24 cellular contexts compared by ENCODE assay signal in the genomic region with DNA sequence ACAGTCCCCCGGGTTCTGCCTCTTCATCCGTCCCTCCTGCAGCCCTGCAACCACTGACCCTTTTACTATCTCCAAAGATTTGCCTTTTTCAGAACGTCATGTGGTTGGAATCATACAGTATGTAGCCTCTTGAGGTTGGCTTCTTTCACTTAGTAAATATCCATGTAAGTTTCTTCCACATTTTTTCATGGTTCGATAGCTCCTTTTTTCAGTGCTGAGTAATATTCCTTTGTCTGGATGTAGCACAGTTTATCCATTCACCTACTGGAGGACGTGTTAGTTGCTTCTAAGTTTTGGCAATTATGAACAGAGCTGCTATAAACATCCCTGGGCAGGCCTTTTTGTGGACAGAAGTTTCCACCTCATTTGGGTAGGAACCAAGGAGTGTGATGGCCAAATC. TPM values are rescaled to one million over a fixed set of nuclear protein-coding genes. Genes with fewer than 3 reads are reported as not detected.
A peak's percentile ranks its signal among the peaks of the same experiment; 100 is the strongest.
DNase-seq lines count a peak whose midpoint lies in the region; ATAC-seq, FAIRE-seq and TF ChIP-seq lines count a peak whose summit lies in the region.
"Had no signal": no experiment of that assay in that cellular context is flagged by ENCODE, and none has a peak within 500 bp of the region (broad histone marks: within the 10 kb centered on the region; RNA-seq: fewer than 3 reads in every experiment).

No MANE protein-coding gene starts in this region.

- H3K36me3 ChIP-seq in HEK293 (ENCODE audit: control insufficient read depth in 2 of 2, insufficient read depth in 1 of 2, low read length in 2 of 2) (no peaks in the 10 kb centered on the region), SK-N-MC (ENCODE audit: insufficient read depth, low read length) (peaks cover 28% of the 10 kb centered on the region), H1 (ENCODE audit: control insufficient read depth in 2 of 4, insufficient read depth in 4 of 4, low read length in 3 of 4) (no peaks in the 10 kb centered on the region)
- H3K36me3 ChIP-seq: BE2C; BLaER1 treated with 17β-estradiol and CSF1 and Interleukin-3, amounts not matched to agents 10 nM and 100 nM had no signal

- no peak overlapping the region for H3K4me3 Mint-ChIP-seq in stimulated activated effector memory CD8-positive, alpha-beta T cell treated with anti-CD3 and anti-CD28 coated beads, Interleukin-12 subunit alpha, Interleukin-12 subunit beta, amount 100 ng/mL, for 72 hours
- H3K4me3 Mint-ChIP-seq: CD14-positive monocyte; CD4-positive, alpha-beta T cell; CD8-positive, alpha-beta memory T cell; H9 had no signal

- peaks cover 9% of the 10 kb centered on the region; the same call in 1 of the 2 replicates for H3K23me2 ChIP-seq in H1 (ENCODE audit: low read depth, low read length)

- H3K4me3 ChIP-seq in HEK293 (ENCODE audit: low read depth, low read length) (no peak overlapping the region), SK-N-MC (no peak overlapping the region), H1 (ENCODE audit: extremely low read depth in 1 of 4, insufficient read depth in 2 of 4, low read depth in 3 of 4, low read length in 4 of 4) (no peak overlapping the region)
- H3K4me3 ChIP-seq: A549; BLaER1 treated with 17β-estradiol and CSF1 and Interleukin-3, amounts not matched to agents 10 nM and 100 nM had no signal

- H3K18ac ChIP-seq in H1 (ENCODE audit: extremely low read depth, low read length) = no peak overlapping the region

- no peak overlapping the region for H2BK15ac ChIP-seq in H1 (ENCODE audit: low read length)

- H3K27me3 ChIP-seq in H1 (replicated peaks in 1 of 4; ENCODE audit: control insufficient read depth in 3 of 4, extremely low read depth in 1 of 4, insufficient read depth in 3 of 4, low read length in 3 of 4) = peaks cover 0 to 15% (median 5%) of the 10 kb centered on the region in 4 experiments; a peak in 3 of 7 replicates
- H3K27me3 ChIP-seq: BE2C had no signal

- H3K4me1 ChIP-seq in HEK293 (ENCODE audit: control insufficient read depth, insufficient read depth, low read length) (no peaks in the 10 kb centered on the region; the same call in 1 of the 2 replicates), H1 (replicated peaks in 1 of 4; ENCODE audit: control insufficient read depth in 3 of 4, insufficient read depth in 4 of 4, low read length in 3 of 4) (peaks cover 0 to 4% (median under 1%) of the 10 kb centered on the region in 4 experiments; a peak in 2 of 7 replicates)

- no peak overlapping the region for H3K4ac ChIP-seq in H1 (replicated peaks; ENCODE audit: insufficient read length, low read depth, low read length)

- ATAC-seq in stimulated activated effector memory CD8-positive, alpha-beta T cell treated with anti-CD3 and anti-CD28 coated beads, Interleukin-12 subunit alpha, Interleukin-12 subunit beta, amount 100 ng/mL, for 72 hours = no peak
- ATAC-seq: A549, HCT116 had no signal

- no peaks in the 10 kb centered on the region for H3K36me3 Mint-ChIP-seq in stimulated activated effector memory CD8-positive, alpha-beta T cell treated with anti-CD3 and anti-CD28 coated beads, Interleukin-12 subunit alpha, Interleukin-12 subunit beta, amount 100 ng/mL, for 72 hours
- H3K36me3 Mint-ChIP-seq: CD14-positive monocyte; CD8-positive, alpha-beta memory T cell had no signal

- FAIRE-seq in H1 (lab: Jason Lieb, UNC) = no peak
- FAIRE-seq: A549, D721Med, GM12891, GM18507 had no signal

- H4K8ac ChIP-seq in H1 (ENCODE audit: extremely low read depth, insufficient read depth, low read length) = no peak overlapping the region

- no peaks in the 10 kb centered on the region for H3K79me1 ChIP-seq in H1 (ENCODE audit: low read depth, low read length)

- WGBS in H1 (ENCODE audit: extremely low coverage in 1 of 2, insufficient coverage in 1 of 2, insufficient read length in 1 of 2, insufficient replicate concordance in 2 of 2, low coverage in 1 of 2, low lambda C conversion rate in 2 of 2, missing lambda C conversion rate in 1 of 2), 2 experiments = 84% methylated on average over 5 of the region's 5 CpGs; no CpG with 5 or more reads in 1 of the 2 experiments

- no peak overlapping the region for H3K9ac ChIP-seq in SK-N-MC (ENCODE audit: insufficient read length)
- H3K9ac ChIP-seq in H1 (replicated peaks in 1 of 4; ENCODE audit: extremely low read depth in 1 of 4, low read depth in 3 of 4, low read length in 3 of 4) = no peak overlapping the region
- H3K9ac ChIP-seq: BLaER1 treated with 17β-estradiol and CSF1 and Interleukin-3, amounts not matched to agents 10 nM and 100 nM had no signal

- H3K9me3 ChIP-seq in HEK293 (ENCODE audit: control insufficient read depth, insufficient read depth, low read depth, low read length) = no peaks in the 10 kb centered on the region
- H3K9me3 ChIP-seq in SK-N-MC (ENCODE audit: low read depth, low read length) = no peaks in the 10 kb centered on the region
- H3K9me3 ChIP-seq in H1 (ENCODE audit: insufficient read depth in 2 of 2, low read depth in 1 of 2, low read length in 1 of 2) = no peaks in the 10 kb centered on the region
- H3K9me3 ChIP-seq: A549, BE2C had no signal

- TF ChIP-seq CTCF in HEK293 (tag by site-specific recombination; IDR thresholded peaks at IDR 0.05) (no peak), H1 (IDR thresholded peaks at IDR 0.05; ENCODE audit: control extremely low read depth in 1 of 3, insufficient read depth in 1 of 3, low read depth in 1 of 3, low read length in 3 of 3) (no peak)

- no peak overlapping the region for H3K14ac ChIP-seq in H1 (ENCODE audit: insufficient read length)

- no peak for TF ChIP-seq EP300 in H1 (IDR thresholded peaks at IDR 0.05; ENCODE audit: borderline replicate concordance in 1 of 2, low read depth in 2 of 2, low read length in 2 of 2)

- POLR2A ChIA-PET in HEK293 (lab: Yijun Ruan, JAX) (no interaction called here), H1 (lab: Charles Lee; ENCODE audit: partially characterized antibody) (no interaction called here)

- no peak overlapping the region for H3K56ac ChIP-seq in H1 (replicated peaks; ENCODE audit: insufficient read length, low read depth, low read length)

- CTCF ChIA-PET in HEK293 (lab: Yijun Ruan, JAX) = interaction anchor here (0.8 to 1.0 kb wide), 2 partner anchors 34 to 45 kb away, joined by 3 to 4 read pairs; no protein-coding TSS in a partner anchor
- CTCF ChIA-PET in H1 (lab: Charles Lee; ENCODE audit: partially characterized antibody) = interaction anchor here (1.3 kb wide), 1 partner anchor 18 kb away, joined by 3 read pairs; no protein-coding TSS in a partner anchor

- no peak overlapping the region for H2BK120ac ChIP-seq in H1 (replicated peaks; ENCODE audit: low read depth, low read length)

- no peak overlapping the region for H2AK5ac ChIP-seq in H1 (ENCODE audit: low read depth, low read length)

- H3K79me2 ChIP-seq in H1 (ENCODE audit: control insufficient read depth in 1 of 2, insufficient read depth in 2 of 2, low read length in 2 of 2) = no peaks in the 10 kb centered on the region

- no peak overlapping the region for H3K23ac ChIP-seq in H1 (ENCODE audit: insufficient read length)

- H2BK5ac ChIP-seq in H1 (ENCODE audit: low read depth, low read length) = no peak overlapping the region

- DNase-seq in SK-N-MC (ENCODE audit: low read depth, low spot score) (no peak), H1 (ENCODE audit: low read depth in 1 of 2, low spot score in 2 of 2) (no peak), SKM-1 treated with dmso at 0.1 percent for 144 hours (lab: John Stamatoyannopoulos, UW; ENCODE audit: unreplicated experiment) (no peak), DMS53 treated with DMSO at 0.1 percent for 48 hours (lab: John Stamatoyannopoulos, UW; ENCODE audit: unreplicated experiment) (no peak), mesenteric fat pad (ENCODE audit: low spot score) (no peak)
- no peak for DNase-seq in stimulated activated effector memory CD8-positive, alpha-beta T cell treated with anti-CD3 and anti-CD28 coated beads, Interleukin-12 subunit alpha, Interleukin-12 subunit beta, amount 100 ng/mL, for 72 hours (ENCODE audit: low spot score in 2 of 2)
- DNase-seq: 8988T; ACHN; AML-193; BE2C; CD4-positive, alpha-beta T cell; CD8-positive, alpha-beta memory T cell; DMS79 treated with DMSO at 0.1 percent for 48 hours; GF-D8; H9 had no signal

- H2BK12ac ChIP-seq in H1 (ENCODE audit: low read depth, low read length) = no peak overlapping the region

- H2AFZ ChIP-seq in H1 (ENCODE audit: low read length) = no peak overlapping the region

- TF ChIP-seq RAD21 in H1 (IDR thresholded peaks at IDR 0.05 in 1 of 2, conservative IDR thresholded peaks at IDR 0.05 in 1 of 2; ENCODE audit: low read depth in 2 of 2, low read length in 2 of 2) = no peak

- no peak overlapping the region for H4K91ac ChIP-seq in H1 (replicated peaks; ENCODE audit: insufficient read length, low read length)

- H4K5ac ChIP-seq in H1 (ENCODE audit: insufficient read length, low read depth, low read length) = no peak overlapping the region

- H4K20me1 ChIP-seq in H1 (replicated peaks in 1 of 2; ENCODE audit: control insufficient read depth in 1 of 2, insufficient read depth in 2 of 2, low read length in 2 of 2) = no peaks in the 10 kb centered on the region

- no peaks in the 10 kb centered on the region for H3K9me3 Mint-ChIP-seq in stimulated activated effector memory CD8-positive, alpha-beta T cell treated with anti-CD3 and anti-CD28 coated beads, Interleukin-12 subunit alpha, Interleukin-12 subunit beta, amount 100 ng/mL, for 72 hours
- H3K9me3 Mint-ChIP-seq: CD4-positive, alpha-beta T cell; CD8-positive, alpha-beta memory T cell; H9 had no signal

- no peak overlapping the region for H3K27ac Mint-ChIP-seq in stimulated activated effector memory CD8-positive, alpha-beta T cell treated with anti-CD3 and anti-CD28 coated beads, Interleukin-12 subunit alpha, Interleukin-12 subunit beta, amount 100 ng/mL, for 72 hours
- H3K27ac Mint-ChIP-seq: CD14-positive monocyte; CD4-positive, alpha-beta T cell; CD8-positive, alpha-beta memory T cell; H9 had no signal

- no peak overlapping the region for H3K4me2 ChIP-seq in H1 (ENCODE audit: insufficient read depth in 1 of 2, low read depth in 2 of 2, low read length in 2 of 2)
- H3K4me2 ChIP-seq: A549; BLaER1 treated with 17β-estradiol and CSF1 and Interleukin-3, amounts not matched to agents 10 nM and 100 nM had no signal

- no peak for TF ChIP-seq POLR2A in H1 (IDR thresholded peaks at IDR 0.05; ENCODE audit: control extremely low read depth in 1 of 2, low read depth in 2 of 2, low read length in 2 of 2)

- no peak overlapping the region for H3K27ac ChIP-seq in HEK293 (ENCODE audit: extremely low read depth, low read depth, low read length)
- H3K27ac ChIP-seq in SK-N-MC = peak overlapping the region; percentile 99
- no peak overlapping the region for H3K27ac ChIP-seq in H1 (ENCODE audit: low read depth, low read length)
- H3K27ac ChIP-seq: A549; BLaER1 treated with 17β-estradiol and CSF1 and Interleukin-3, amounts not matched to agents 10 nM and 100 nM had no signal

- peaks cover 6% of the 10 kb centered on the region for H3K4me1 Mint-ChIP-seq in stimulated activated effector memory CD8-positive, alpha-beta T cell treated with anti-CD3 and anti-CD28 coated beads, Interleukin-12 subunit alpha, Interleukin-12 subunit beta, amount 100 ng/mL, for 72 hours

- no peak overlapping the region for H2BK20ac ChIP-seq in H1 (ENCODE audit: low read length)

RNA-seq across cellular contexts. Expression of a gene that starts 27.1 kb away (rescaled TPM):
- 5.8 and 7.1 TPM in 2 replicates for total RNA-seq in H1 (2021; fragmentation: NEBNext Ultra II Directional; extraction: Animal tissue kit (Norgen Biotek cat#: 25700))
- polyA plus RNA-seq in H1 (2011; rRNA removed) = 9.2 and 10.9 TPM in 2 replicates
- polyA plus RNA-seq in H1 (2011; cell fraction: cytosol; rRNA removed) = 6.7 TPM
- 5.3 TPM for polyA plus RNA-seq in H1 (2011; cell fraction: nucleus; rRNA removed)
- polyA plus RNA-seq in H1 (2012, experiment 1 of 2) = 1.6 to 5.6 TPM (median 4.0 TPM) in 4 replicates
- 5.6 TPM for polyA plus RNA-seq in H1 (2012, experiment 2 of 2)
- 7.2 TPM for polyA plus RNA-seq in H1 (2013, experiment 1 of 2)
- 7.7 TPM for polyA plus RNA-seq in H1 (2013, experiment 2 of 2)
- 0.46 and 0.57 TPM in 2 replicates for polyA minus RNA-seq in H1 (2011; rRNA and poly(A)+ RNA removed)
- 2.1 TPM for polyA minus RNA-seq in H1 (2011; cell fraction: cytosol; rRNA and poly(A)+ RNA removed)
- 1.3 TPM for polyA minus RNA-seq in H1 (2011; cell fraction: nucleus; rRNA and poly(A)+ RNA removed)
- 8.5 TPM for total RNA-seq in mesenteric fat pad
- total RNA-seq: CD4-positive, alpha-beta T cell; G401 had no signal
- polyA plus RNA-seq: CD14-positive monocyte; CD8-positive, alpha-beta memory T cell had no signal

RNA-seq across cellular contexts. Expression of a gene that starts 50.6 kb away (rescaled TPM):
- 17.3 TPM in 2 replicates for total RNA-seq in H1 (2021; fragmentation: NEBNext Ultra II Directional; extraction: Animal tissue kit (Norgen Biotek cat#: 25700))
- polyA plus RNA-seq in H1 (2011; rRNA removed) = 14.0 and 19.7 TPM in 2 replicates
- 16.1 TPM for polyA plus RNA-seq in H1 (2011; cell fraction: cytosol; rRNA removed)
- polyA plus RNA-seq in H1 (2011; cell fraction: nucleus; rRNA removed) = 28.1 TPM
- polyA plus RNA-seq in H1 (2012, experiment 1 of 2) = 9.6 to 16.5 TPM (median 14.9 TPM) in 4 replicates
- polyA plus RNA-seq in H1 (2012, experiment 2 of 2) = 14.4 TPM
- 12.1 TPM for polyA plus RNA-seq in H1 (2013, experiment 1 of 2)
- 12.0 TPM for polyA plus RNA-seq in H1 (2013, experiment 2 of 2)
- 8.4 and 11.0 TPM in 2 replicates for polyA minus RNA-seq in H1 (2011; rRNA and poly(A)+ RNA removed)
- 7.3 TPM for polyA minus RNA-seq in H1 (2011; cell fraction: cytosol; rRNA and poly(A)+ RNA removed)
- 9.7 TPM for polyA minus RNA-seq in H1 (2011; cell fraction: nucleus; rRNA and poly(A)+ RNA removed)
- 14.6 TPM for total RNA-seq in mesenteric fat pad
